Comparison of ENCODE assay signal across 1 cellular context in genomic region chr15:89812126-89812846, GRCh38.
A peak's percentile ranks its signal among the peaks of the same experiment; 100 is the strongest.
TF ChIP-seq lines count a peak whose summit lies in the region.

No MANE protein-coding gene starts in this region.

TF ChIP-seq in HepG2, 621 proteins besides CTCF, POLR2A, EP300 and RAD21 (continued from another document and continues in another):
- TF ChIP-seq, protein P1, sequence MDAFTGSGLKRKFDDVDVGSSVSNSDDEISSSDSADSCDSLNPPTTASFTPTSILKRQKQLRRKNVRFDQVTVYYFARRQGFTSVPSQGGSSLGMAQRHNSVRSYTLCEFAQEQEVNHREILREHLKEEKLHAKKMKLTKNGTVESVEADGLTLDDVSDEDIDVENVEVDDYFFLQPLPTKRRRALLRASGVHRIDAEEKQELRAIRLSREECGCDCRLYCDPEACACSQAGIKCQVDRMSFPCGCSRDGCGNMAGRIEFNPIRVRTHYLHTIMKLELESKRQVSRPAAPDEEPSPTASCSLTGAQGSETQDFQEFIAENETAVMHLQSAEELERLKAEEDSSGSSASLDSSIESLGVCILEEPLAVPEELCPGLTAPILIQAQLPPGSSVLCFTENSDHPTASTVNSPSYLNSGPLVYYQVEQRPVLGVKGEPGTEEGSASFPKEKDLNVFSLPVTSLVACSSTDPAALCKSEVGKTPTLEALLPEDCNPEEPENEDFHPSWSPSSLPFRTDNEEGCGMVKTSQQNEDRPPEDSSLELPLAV (CRISPR knock-in tag; conservative IDR thresholded peaks at IDR 0.05; ENCODE audit: low read depth) = no peak
- TF ChIP-seq HDAC2 (CRISPR knock-in tag; IDR thresholded peaks at IDR 0.05) = peak; percentile 57; the same call in 1 of the 2 replicates
- 0 out of 2 replicates have a peak, but pooled peaks have one; percentile 23 for TF ChIP-seq ZNF235 (CRISPR knock-in tag; IDR thresholded peaks at IDR 0.05; ENCODE audit: borderline replicate concordance)
- TF ChIP-seq ZNF260 (CRISPR knock-in tag; IDR thresholded peaks at IDR 0.05; ENCODE audit: borderline replicate concordance, low read depth) = no peak
- no peak for TF ChIP-seq ZNF615 (CRISPR knock-in tag; IDR thresholded peaks at IDR 0.05; ENCODE audit: borderline replicate concordance)
- TF ChIP-seq, protein P2, sequence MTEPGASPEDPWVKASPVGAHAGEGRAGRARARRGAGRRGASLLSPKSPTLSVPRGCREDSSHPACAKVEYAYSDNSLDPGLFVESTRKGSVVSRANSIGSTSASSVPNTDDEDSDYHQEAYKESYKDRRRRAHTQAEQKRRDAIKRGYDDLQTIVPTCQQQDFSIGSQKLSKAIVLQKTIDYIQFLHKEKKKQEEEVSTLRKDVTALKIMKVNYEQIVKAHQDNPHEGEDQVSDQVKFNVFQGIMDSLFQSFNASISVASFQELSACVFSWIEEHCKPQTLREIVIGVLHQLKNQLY (CRISPR knock-in tag; IDR thresholded peaks at IDR 0.05) = no peak
- peak; percentile 92; the same call in 1 of the 2 replicates for TF ChIP-seq AKAP8 (CRISPR knock-in tag; IDR thresholded peaks at IDR 0.05)
- no peak for TF ChIP-seq NR2C2 (CRISPR knock-in tag; IDR thresholded peaks at IDR 0.05; ENCODE audit: borderline replicate concordance)
- no peak for TF ChIP-seq NCOA5 (CRISPR knock-in tag; IDR thresholded peaks at IDR 0.05)
- no peak for TF ChIP-seq ATM (IDR thresholded peaks at IDR 0.05; ENCODE audit: borderline replicate concordance)
- peak; percentile 86 for TF ChIP-seq PHF21A (CRISPR knock-in tag; IDR thresholded peaks at IDR 0.05)
- TF ChIP-seq NONO (IDR thresholded peaks at IDR 0.05) = no peak
- peak; percentile 66; the same call in 1 of the 2 replicates for TF ChIP-seq NONO (CRISPR knock-in tag; conservative IDR thresholded peaks at IDR 0.05)
- peak; percentile 79 for TF ChIP-seq RXRA (CRISPR knock-in tag; IDR thresholded peaks at IDR 0.05)
- no peak; the same call in 1 of the 2 replicates for TF ChIP-seq SALL2 (CRISPR knock-in tag; IDR thresholded peaks at IDR 0.05)
- no peak for TF ChIP-seq CREM (IDR thresholded peaks at IDR 0.05)
- no peak for TF ChIP-seq CREM (CRISPR knock-in tag; IDR thresholded peaks at IDR 0.05)
- no peak for TF ChIP-seq PHF20 (CRISPR knock-in tag; IDR thresholded peaks at IDR 0.05)
- TF ChIP-seq, protein P3, sequence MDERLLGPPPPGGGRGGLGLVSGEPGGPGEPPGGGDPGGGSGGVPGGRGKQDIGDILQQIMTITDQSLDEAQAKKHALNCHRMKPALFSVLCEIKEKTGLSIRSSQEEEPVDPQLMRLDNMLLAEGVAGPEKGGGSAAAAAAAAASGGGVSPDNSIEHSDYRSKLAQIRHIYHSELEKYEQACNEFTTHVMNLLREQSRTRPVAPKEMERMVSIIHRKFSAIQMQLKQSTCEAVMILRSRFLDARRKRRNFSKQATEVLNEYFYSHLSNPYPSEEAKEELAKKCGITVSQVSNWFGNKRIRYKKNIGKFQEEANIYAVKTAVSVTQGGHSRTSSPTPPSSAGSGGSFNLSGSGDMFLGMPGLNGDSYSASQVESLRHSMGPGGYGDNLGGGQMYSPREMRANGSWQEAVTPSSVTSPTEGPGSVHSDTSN (CRISPR knock-in tag; IDR thresholded peaks at IDR 0.05) = no peak
- TF ChIP-seq ZNF432 (CRISPR knock-in tag; IDR thresholded peaks at IDR 0.05; ENCODE audit: borderline replicate concordance) = no peak
- no peak for TF ChIP-seq ZKSCAN8 (CRISPR knock-in tag; IDR thresholded peaks at IDR 0.05; ENCODE audit: borderline replicate concordance)
- TF ChIP-seq TOPORS (CRISPR knock-in tag; IDR thresholded peaks at IDR 0.05) = 0 out of 2 replicates have a peak, but pooled peaks have one; percentile 40
- TF ChIP-seq, protein P4, sequence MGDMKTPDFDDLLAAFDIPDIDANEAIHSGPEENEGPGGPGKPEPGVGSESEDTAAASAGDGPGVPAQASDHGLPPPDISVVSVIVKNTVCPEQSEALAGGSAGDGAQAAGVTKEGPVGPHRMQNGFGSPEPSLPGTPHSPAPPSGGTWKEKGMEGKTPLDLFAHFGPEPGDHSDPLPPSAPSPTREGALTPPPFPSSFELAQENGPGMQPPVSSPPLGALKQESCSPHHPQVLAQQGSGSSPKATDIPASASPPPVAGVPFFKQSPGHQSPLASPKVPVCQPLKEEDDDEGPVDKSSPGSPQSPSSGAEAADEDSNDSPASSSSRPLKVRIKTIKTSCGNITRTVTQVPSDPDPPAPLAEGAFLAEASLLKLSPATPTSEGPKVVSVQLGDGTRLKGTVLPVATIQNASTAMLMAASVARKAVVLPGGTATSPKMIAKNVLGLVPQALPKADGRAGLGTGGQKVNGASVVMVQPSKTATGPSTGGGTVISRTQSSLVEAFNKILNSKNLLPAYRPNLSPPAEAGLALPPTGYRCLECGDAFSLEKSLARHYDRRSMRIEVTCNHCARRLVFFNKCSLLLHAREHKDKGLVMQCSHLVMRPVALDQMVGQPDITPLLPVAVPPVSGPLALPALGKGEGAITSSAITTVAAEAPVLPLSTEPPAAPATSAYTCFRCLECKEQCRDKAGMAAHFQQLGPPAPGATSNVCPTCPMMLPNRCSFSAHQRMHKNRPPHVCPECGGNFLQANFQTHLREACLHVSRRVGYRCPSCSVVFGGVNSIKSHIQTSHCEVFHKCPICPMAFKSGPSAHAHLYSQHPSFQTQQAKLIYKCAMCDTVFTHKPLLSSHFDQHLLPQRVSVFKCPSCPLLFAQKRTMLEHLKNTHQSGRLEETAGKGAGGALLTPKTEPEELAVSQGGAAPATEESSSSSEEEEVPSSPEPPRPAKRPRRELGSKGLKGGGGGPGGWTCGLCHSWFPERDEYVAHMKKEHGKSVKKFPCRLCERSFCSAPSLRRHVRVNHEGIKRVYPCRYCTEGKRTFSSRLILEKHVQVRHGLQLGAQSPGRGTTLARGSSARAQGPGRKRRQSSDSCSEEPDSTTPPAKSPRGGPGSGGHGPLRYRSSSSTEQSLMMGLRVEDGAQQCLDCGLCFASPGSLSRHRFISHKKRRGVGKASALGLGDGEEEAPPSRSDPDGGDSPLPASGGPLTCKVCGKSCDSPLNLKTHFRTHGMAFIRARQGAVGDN (CRISPR knock-in tag; IDR thresholded peaks at IDR 0.05) = peak; percentile 92
- no peak for TF ChIP-seq ZKSCAN5 (CRISPR knock-in tag; IDR thresholded peaks at IDR 0.05)
- no peak for TF ChIP-seq TAF15 (IDR thresholded peaks at IDR 0.05; ENCODE audit: low read depth, low read length, poor library complexity, severe bottlenecking)
- 0 out of 2 replicates have a peak, but pooled peaks have one; percentile 64 for TF ChIP-seq ZNF83 (CRISPR knock-in tag; IDR thresholded peaks at IDR 0.05; ENCODE audit: borderline replicate concordance)
- no peak for TF ChIP-seq RFXAP (CRISPR knock-in tag; IDR thresholded peaks at IDR 0.05; ENCODE audit: borderline replicate concordance)
- peak; percentile 42; the same call in 1 of the 2 replicates for TF ChIP-seq POLR2AphosphoS5 (IDR thresholded peaks at IDR 0.05; ENCODE audit: low read depth, low read length)
- TF ChIP-seq, protein P5, sequence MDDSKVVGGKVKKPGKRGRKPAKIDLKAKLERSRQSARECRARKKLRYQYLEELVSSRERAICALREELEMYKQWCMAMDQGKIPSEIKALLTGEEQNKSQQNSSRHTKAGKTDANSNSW (CRISPR knock-in tag; IDR thresholded peaks at IDR 0.05; ENCODE audit: borderline replicate concordance) = no peak
- TF ChIP-seq ERF (CRISPR knock-in tag; IDR thresholded peaks at IDR 0.05) = 0 out of 2 replicates have a peak, but pooled peaks have one; percentile 61
- TF ChIP-seq CENPT (CRISPR knock-in tag; IDR thresholded peaks at IDR 0.05; ENCODE audit: low read depth) = no peak
- no peak; the same call in 1 of the 2 replicates for TF ChIP-seq ZMYM2 (CRISPR knock-in tag; IDR thresholded peaks at IDR 0.05)
- peak; percentile 31; the same call in 1 of the 2 replicates for TF ChIP-seq IKZF5 (CRISPR knock-in tag; IDR thresholded peaks at IDR 0.05)
- no peak for TF ChIP-seq ZBTB20 (CRISPR knock-in tag; IDR thresholded peaks at IDR 0.05; ENCODE audit: borderline replicate concordance, low read depth)
- TF ChIP-seq RORA (CRISPR knock-in tag; IDR thresholded peaks at IDR 0.05) = no peak
- TF ChIP-seq, protein P6, sequence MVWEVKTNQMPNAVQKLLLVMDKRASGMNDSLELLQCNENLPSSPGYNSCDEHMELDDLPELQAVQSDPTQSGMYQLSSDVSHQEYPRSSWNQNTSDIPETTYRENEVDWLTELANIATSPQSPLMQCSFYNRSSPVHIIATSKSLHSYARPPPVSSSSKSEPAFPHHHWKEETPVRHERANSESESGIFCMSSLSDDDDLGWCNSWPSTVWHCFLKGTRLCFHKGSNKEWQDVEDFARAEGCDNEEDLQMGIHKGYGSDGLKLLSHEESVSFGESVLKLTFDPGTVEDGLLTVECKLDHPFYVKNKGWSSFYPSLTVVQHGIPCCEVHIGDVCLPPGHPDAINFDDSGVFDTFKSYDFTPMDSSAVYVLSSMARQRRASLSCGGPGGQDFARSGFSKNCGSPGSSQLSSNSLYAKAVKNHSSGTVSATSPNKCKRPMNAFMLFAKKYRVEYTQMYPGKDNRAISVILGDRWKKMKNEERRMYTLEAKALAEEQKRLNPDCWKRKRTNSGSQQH (CRISPR knock-in tag; IDR thresholded peaks at IDR 0.05; ENCODE audit: low read depth) = no peak
- no peak for TF ChIP-seq ZNF644 (CRISPR knock-in tag; IDR thresholded peaks at IDR 0.05; ENCODE audit: low read depth)
- TF ChIP-seq HDAC6 (IDR thresholded peaks at IDR 0.05; ENCODE audit: low read depth, low read length) = no peak
- TF ChIP-seq FOXA1 (IDR thresholded peaks at IDR 0.05) = no peak
- no peak for TF ChIP-seq FOXA1 (CRISPR knock-in tag; IDR thresholded peaks at IDR 0.05)
- TF ChIP-seq ZBTB44 (CRISPR knock-in tag; IDR thresholded peaks at IDR 0.05) = no peak
- peak; percentile 64; the same call in 1 of the 2 replicates for TF ChIP-seq GATAD2A (CRISPR knock-in tag; IDR thresholded peaks at IDR 0.05)
- no peak for TF ChIP-seq ZNF816 (CRISPR knock-in tag; IDR thresholded peaks at IDR 0.05; ENCODE audit: borderline replicate concordance)
- no peak for TF ChIP-seq DNMT3B (CRISPR knock-in tag; conservative IDR thresholded peaks at IDR 0.05)
- no peak for TF ChIP-seq REXO4 (CRISPR knock-in tag; IDR thresholded peaks at IDR 0.05; ENCODE audit: borderline replicate concordance)
- TF ChIP-seq ZNF234 (CRISPR knock-in tag; conservative IDR thresholded peaks at IDR 0.05) = no peak
- no peak for TF ChIP-seq PTBP1 (IDR thresholded peaks at IDR 0.05; ENCODE audit: low read depth, low read length, poor library complexity, severe bottlenecking)
- no peak for TF ChIP-seq ZNF543 (CRISPR knock-in tag; IDR thresholded peaks at IDR 0.05)
- no peak for TF ChIP-seq ZNF276 (CRISPR knock-in tag; IDR thresholded peaks at IDR 0.05; ENCODE audit: low read depth)
- no peak for TF ChIP-seq RELA (CRISPR knock-in tag; IDR thresholded peaks at IDR 0.05)
- TF ChIP-seq NFE2L1 (CRISPR knock-in tag; IDR thresholded peaks at IDR 0.05; ENCODE audit: borderline replicate concordance) = no peak
- TF ChIP-seq ARNT (IDR thresholded peaks at IDR 0.05) = no peak
- TF ChIP-seq PLSCR1 (CRISPR knock-in tag; IDR thresholded peaks at IDR 0.05; ENCODE audit: borderline replicate concordance) = no peak
- no peak for TF ChIP-seq RARG (CRISPR knock-in tag; IDR thresholded peaks at IDR 0.05; ENCODE audit: low read depth)
- TF ChIP-seq TCF7L2 (IDR thresholded peaks at IDR 0.05; ENCODE audit: low read depth, low read length) = no peak
- no peak for TF ChIP-seq YEATS4 (CRISPR knock-in tag; IDR thresholded peaks at IDR 0.05; ENCODE audit: borderline replicate concordance)
